Comparison of ENCODE assay signal across 16 cellular contexts in genomic region chr10:23015021-23015707, GRCh38.
DNase-seq lines count a peak whose midpoint lies in the region; ATAC-seq and TF ChIP-seq lines count a peak whose summit lies in the region.
"Had no signal": no experiment of that assay in that cellular context is flagged by ENCODE, and none has a peak within 500 bp of the region (broad histone marks: within the 10 kb centered on the region; RNA-seq: fewer than 3 reads in every experiment).

No MANE protein-coding gene starts in this region.

- CTCF ChIA-PET in activated CD4-positive, alpha-beta T cell treated with anti-CD3 and anti-CD28 coated beads for 36 hours (lab: Charles Lee): no interaction called here
- CTCF ChIA-PET in A673 (lab: Charles Lee): no interaction called here

- H3K4me3 Mint-ChIP-seq in activated CD4-positive, alpha-beta T cell treated with anti-CD3 and anti-CD28 coated beads for 36 hours: no peak overlapping the region
- H3K4me3 Mint-ChIP-seq: activated T-helper 17 cell treated with anti-CD3 and anti-CD28 coated beads, Interleukin-2, amount 50 U/mL, for 72 hours; immature natural killer cell; nephron had no signal

- no peak overlapping the region for H3K4me3 ChIP-seq in A673 (ENCODE audit: low read depth, low read length, poor library complexity, severe bottlenecking)
- H3K4me3 ChIP-seq: cardiac muscle cell, esophagus muscularis mucosa had no signal

- BruUV-seq in A673 (replicated peaks; lab: Mats Ljungman, UMichigan): no TSS peak

- peaks cover 21% of the 10 kb centered on the region for H3K27me3 Mint-ChIP-seq in activated CD4-positive, alpha-beta T cell treated with anti-CD3 and anti-CD28 coated beads for 36 hours

- no peak overlapping the region for H3K27ac Mint-ChIP-seq in activated CD4-positive, alpha-beta T cell treated with anti-CD3 and anti-CD28 coated beads for 36 hours
- H3K27ac Mint-ChIP-seq: activated T-helper 17 cell treated with anti-CD3 and anti-CD28 coated beads, Interleukin-2, amount 50 U/mL, for 72 hours; immature natural killer cell; nephron had no signal

- intact Hi-C loops in activated CD4-positive, alpha-beta T cell treated with anti-CD3 and anti-CD28 coated beads for 36 hours (cut with DNase I, micrococcal nuclease): no loop called here
- intact Hi-C loops in A673 (cut with micrococcal nuclease; ENCODE audit: unreplicated experiment): no loop called here

- H3K27me3 ChIP-seq in A673 (replicated peaks; ENCODE audit: insufficient read depth, low read depth, low read length, poor library complexity): peaks cover 13% of the 10 kb centered on the region
- H3K27me3 ChIP-seq: cardiac muscle cell, esophagus muscularis mucosa had no signal

- ATAC-seq in GM19351 (IDR thresholded peaks at IDR 0.05; ENCODE audit: unreplicated experiment) (peak; percentile 100), HG02852 (IDR thresholded peaks at IDR 0.05; ENCODE audit: unreplicated experiment) (peak; percentile 98), HG03571 (IDR thresholded peaks at IDR 0.05; ENCODE audit: unreplicated experiment) (peak; percentile 97)
- no peak for ATAC-seq in activated CD4-positive, alpha-beta T cell treated with anti-CD3 and anti-CD28 coated beads for 36 hours
- ATAC-seq: activated T-helper 17 cell treated with anti-CD3 and anti-CD28 coated beads, Interleukin-2, amount 50 U/mL, for 72 hours; PC-3 had no signal

- H3K36me3 ChIP-seq in A673 (ENCODE audit: insufficient read depth, low read length, poor library complexity, severe bottlenecking): no peaks in the 10 kb centered on the region
- H3K36me3 ChIP-seq: cardiac muscle cell, esophagus muscularis mucosa had no signal

- H3K27ac ChIP-seq in A673 (ENCODE audit: low read depth, low read length, poor library complexity, severe bottlenecking): no peak overlapping the region
- H3K27ac ChIP-seq: cardiac muscle cell, esophagus muscularis mucosa had no signal

- no peaks in the 10 kb centered on the region for H3K4me1 Mint-ChIP-seq in activated CD4-positive, alpha-beta T cell treated with anti-CD3 and anti-CD28 coated beads for 36 hours
- H3K4me1 Mint-ChIP-seq: activated T-helper 17 cell treated with anti-CD3 and anti-CD28 coated beads, Interleukin-2, amount 50 U/mL, for 72 hours; immature natural killer cell had no signal

- TF ChIP-seq CTCF in GM10266 (IDR thresholded peaks at IDR 0.05; ENCODE audit: control insufficient read depth, insufficient read depth, low read depth, missing control alignments) (no peak), A673 (conservative IDR thresholded peaks at IDR 0.05; ENCODE audit: low read depth, low read length) (no peak)

- POLR2A ChIA-PET in activated CD4-positive, alpha-beta T cell treated with anti-CD3 and anti-CD28 coated beads for 36 hours (lab: Charles Lee): no interaction called here
- POLR2A ChIA-PET in A673 (lab: Charles Lee; ENCODE audit: low non-redundant PET): no interaction called here

- H3K9me3 Mint-ChIP-seq in activated CD4-positive, alpha-beta T cell treated with anti-CD3 and anti-CD28 coated beads for 36 hours (ENCODE audit: low read depth): no peaks in the 10 kb centered on the region
- H3K9me3 Mint-ChIP-seq: activated T-helper 17 cell treated with anti-CD3 and anti-CD28 coated beads, Interleukin-2, amount 50 U/mL, for 72 hours; immature natural killer cell; nephron had no signal

- H3K36me3 Mint-ChIP-seq in activated CD4-positive, alpha-beta T cell treated with anti-CD3 and anti-CD28 coated beads for 36 hours (ENCODE audit: low read depth): no peaks in the 10 kb centered on the region
- H3K36me3 Mint-ChIP-seq: immature natural killer cell had no signal

- no peaks in the 10 kb centered on the region for H3K9me3 ChIP-seq in A673 (ENCODE audit: low read depth, low read length, poor library complexity, severe bottlenecking)
- H3K9me3 ChIP-seq: esophagus muscularis mucosa had no signal

- DNase-seq in GM10266 (ENCODE audit: extremely low spot score): peak; percentile 30
- DNase-seq in activated CD4-positive, alpha-beta T cell treated with anti-CD3 and anti-CD28 coated beads for 36 hours: no peak
- DNase-seq in activated T-cell treated with anti-CD3 and anti-CD28 coated beads, Interleukin-2, amount 50 U/mL, for 48 hours: no peak
- no peak for DNase-seq in A673 (ENCODE audit: low spot score)
- no peak for DNase-seq in HPDE6-E6E7 (ENCODE audit: extremely low spot score)
- DNase-seq: EL, immature natural killer cell, NCI-H1436 treated with DMSO at 0.1 percent for 48 hours, PC-3 had no signal

- H3K4me1 ChIP-seq in A673 (ENCODE audit: insufficient read depth, low read length, poor library complexity, severe bottlenecking): no peaks in the 10 kb centered on the region
- H3K4me1 ChIP-seq: esophagus muscularis mucosa had no signal
